Comparison of ENCODE assay signal across 8 cellular contexts in genomic region chr1:156114919-156115513, GRCh38. TPM values are rescaled to one million over a fixed set of nuclear protein-coding genes. Genes with fewer than 3 reads are reported as not detected.
DNase-seq lines count a peak whose midpoint lies in the region; ATAC-seq and FAIRE-seq lines count a peak whose summit lies in the region.

No MANE protein-coding gene starts in this region.

- H3K14ac ChIP-seq in trophoblast cell (ENCODE audit: low read length): peak overlapping the region; percentile 8

- no peak overlapping the region for H3K23ac ChIP-seq in trophoblast cell (ENCODE audit: low read length)

- peak overlapping the region; percentile 86 for H3K4me2 ChIP-seq in trophoblast cell (ENCODE audit: low read length)

- DNase-seq in NCI-H1417 (lab: John Stamatoyannopoulos, UW): peak; percentile 40 to 73 (median 66)
- DNase-seq in NCI-H1417 treated with DMSO at 0.1 percent for 48 hours (lab: John Stamatoyannopoulos, UW): no peak
- peak; percentile 67 for DNase-seq in activated CD8-positive, alpha-beta memory T cell treated with anti-CD3 and anti-CD28 coated beads, Interleukin-2, amount 50 U/mL, for 48 hours
- peak; percentile 67 for DNase-seq in globus pallidus (ENCODE audit: low spot score)
- DNase-seq in trophoblast cell: peak in 1 of 2 donors; percentile 34
- DNase-seq in KG1 (lab: John Stamatoyannopoulos, UW): no peak
- no peak for DNase-seq in HTR-8/SVneo (ENCODE audit: insufficient read length, low spot score)

- peak; percentile 3 for ATAC-seq in HG03460 (IDR thresholded peaks at IDR 0.05; ENCODE audit: unreplicated experiment)

- H2AFZ ChIP-seq in trophoblast cell (ENCODE audit: insufficient read depth, low read length, poor library complexity): no peak overlapping the region

- H3K27ac ChIP-seq in trophoblast cell (ENCODE audit: low read depth, low read length): peak overlapping the region; percentile 16

- no CpG with 5 or more reads among the region's 49 CpGs for whole genome bisulfite sequencing in trophoblast cell (ENCODE audit: extremely low coverage, insufficient coverage, insufficient read length)

- peak overlapping the region; percentile 92 for H3K18ac ChIP-seq in trophoblast cell (ENCODE audit: low read length)

- H4K12ac ChIP-seq in trophoblast cell (ENCODE audit: low read depth, low read length): no peak overlapping the region

- H3K27me3 ChIP-seq in trophoblast cell (ENCODE audit: insufficient read depth, low read length): no peaks in the 10 kb centered on the region

- H3K4me1 ChIP-seq in trophoblast cell (ENCODE audit: control insufficient read depth in 1 of 2, insufficient read depth in 2 of 2, low read length in 2 of 2): peaks cover 25 to 35% of the 10 kb centered on the region in 2 experiments

- peak overlapping the region; percentile 20 for H2BK12ac ChIP-seq in trophoblast cell (ENCODE audit: low read length)

- FAIRE-seq in HTR-8/SVneo (lab: Jason Lieb, UNC): no peak

- H2AK5ac ChIP-seq in trophoblast cell (ENCODE audit: low read length): peak overlapping the region; percentile 75

- H3K9me3 ChIP-seq in trophoblast cell (ENCODE audit: insufficient read depth, low read depth, low read length): no peaks in the 10 kb centered on the region

- peak overlapping the region; percentile 22 for H4K91ac ChIP-seq in trophoblast cell (ENCODE audit: low read depth, low read length)

- peak overlapping the region; percentile 80 for H2BK5ac ChIP-seq in trophoblast cell (ENCODE audit: low read depth, low read length, poor library complexity)

- peaks cover 27% of the 10 kb centered on the region for H3K79me2 ChIP-seq in trophoblast cell (ENCODE audit: control insufficient read depth, insufficient read depth, low read length, poor library complexity)

- H3K79me1 ChIP-seq in trophoblast cell (ENCODE audit: low read length): peaks cover 32% of the 10 kb centered on the region

- peak overlapping the region; percentile 87 for H3K9ac ChIP-seq in trophoblast cell (ENCODE audit: low read length)

- peaks cover 0 to 2% of the 10 kb centered on the region in 2 experiments for H3K36me3 ChIP-seq in trophoblast cell (ENCODE audit: control insufficient read depth in 1 of 2, insufficient read depth in 2 of 2, low read length in 2 of 2)

- H3K4ac ChIP-seq in trophoblast cell (ENCODE audit: low read depth, low read length): peak overlapping the region; percentile 35

- H4K8ac ChIP-seq in trophoblast cell (ENCODE audit: low read depth, low read length): peak overlapping the region; percentile 7

- peak overlapping the region; percentile 5 for H2BK120ac ChIP-seq in trophoblast cell (ENCODE audit: insufficient read depth, low read length, poor library complexity)

- H3K4me3 ChIP-seq in trophoblast cell (ENCODE audit: low read depth, low read length): peak overlapping the region; percentile 92

RNA-seq across cellular contexts. Expression of gene LMNA, which starts 0.5 kb away (rescaled TPM):
- polyA plus RNA-seq in trophoblast cell (2013): 414 and 457 TPM in 2 replicates

RNA-seq across cellular contexts. Expression of gene MEX3A, which starts 32.8 kb away (rescaled TPM):
- polyA plus RNA-seq in trophoblast cell (2013): 38.9 and 40.4 TPM in 2 replicates

RNA-seq across cellular contexts. Expression of gene SEMA4A, which starts 38.4 kb away (rescaled TPM):
- polyA plus RNA-seq in trophoblast cell (2013): 0.47 and 0.83 TPM in 2 replicates

RNA-seq across cellular contexts. Expression of gene RAB25, which starts 54.1 kb away (rescaled TPM):
- 92.3 and 94.0 TPM in 2 replicates for polyA plus RNA-seq in trophoblast cell (2013)

Comparison
In these comparisons a context has a peak if more than half of its experiments do, and no peak if none do; other contexts are left out.
1. DNase-seq: peak in NCI-H1417 (3 of 3), activated CD8-positive, alpha-beta memory T cell treated with anti-CD3 and anti-CD28 coated beads, Interleukin-2, amount 50 U/mL, for 48 hours (single experiment) and globus pallidus (single experiment); none in NCI-H1417 treated with DMSO at 0.1 percent for 48 hours (single experiment), KG1 (single experiment) and HTR-8/SVneo (single experiment).